In the genomic region with DNA sequence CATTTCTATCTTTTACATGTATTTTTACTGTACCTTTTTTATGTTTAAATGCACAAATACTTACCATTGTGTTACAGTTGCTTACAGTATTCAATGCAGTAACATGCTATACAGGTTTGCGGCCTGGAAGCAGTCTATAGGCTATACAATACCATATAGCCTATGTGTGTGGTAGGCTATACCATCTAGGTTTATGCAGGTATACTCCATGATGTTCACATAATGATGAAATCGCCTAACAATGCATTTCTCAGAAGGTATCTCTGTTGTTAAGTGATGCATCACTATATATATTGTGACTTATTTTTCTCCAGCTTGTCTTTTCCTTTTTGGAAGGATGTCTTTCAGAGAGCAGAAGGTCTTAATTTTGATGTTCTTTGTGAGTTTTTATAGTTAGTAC, we compare ENCODE assay signal across 25 cellular contexts.
"Had no signal": no experiment of that assay in that cellular context is flagged by ENCODE, and none has a peak within 500 bp of the region (broad histone marks: within the 10 kb centered on the region; RNA-seq: fewer than 3 reads in every experiment).

No MANE protein-coding gene starts in this region.

- H3K4me1 ChIP-seq: colonic mucosa, foreskin keratinocyte had no signal

- H3K36me3 ChIP-seq: colonic mucosa, esophagus muscularis mucosa, esophagus squamous epithelium, gastrocnemius medialis, gastroesophageal sphincter, heart left ventricle had no signal

- H3K27me3 Mint-ChIP-seq: dendritic cell treated with granulocyte-macrophage colony-stimulating factor and Interleukin-4, amounts not matched to agents 40 ng/mL and 50 ng/mL, for 4 days; effector memory CD8-positive, alpha-beta T cell had no signal

- H3K4me3 Mint-ChIP-seq: dendritic cell treated with granulocyte-macrophage colony-stimulating factor and Interleukin-4, amounts not matched to agents 40 ng/mL and 50 ng/mL, for 4 days; effector memory CD8-positive, alpha-beta T cell; endodermal cell had no signal

- H3K9me3 ChIP-seq: colonic mucosa, esophagus squamous epithelium, gastrocnemius medialis, gastroesophageal sphincter had no signal

- FAIRE-seq: endothelial cell of umbilical vein had no signal

- DNase-seq: colonic mucosa; cortex of kidney; dermis blood vessel endothelial cell; dorsolateral prefrontal cortex; effector CD4-positive, alpha-beta T cell; effector CD8-positive, alpha-beta T cell; effector memory CD4-positive, alpha-beta T cell; effector memory CD8-positive, alpha-beta T cell; endodermal cell; erythroblast; esophagus squamous epithelium; foreskin fibroblast; foreskin keratinocyte; foreskin melanocyte; gastrocnemius medialis; glutamatergic neuron; head of caudate nucleus; heart left ventricle had no signal

- H3K27me3 ChIP-seq: colonic mucosa, dorsolateral prefrontal cortex, esophagus muscularis mucosa, esophagus squamous epithelium, foreskin keratinocyte, gastrocnemius medialis, gastroesophageal sphincter, heart left ventricle had no signal

- ATAC-seq: effector memory CD8-positive, alpha-beta T cell; esophagus mucosa; foreskin keratinocyte; gastrocnemius medialis; gastroesophageal sphincter; heart left ventricle had no signal

- H3K9me3 Mint-ChIP-seq: effector memory CD8-positive, alpha-beta T cell had no signal

- H3K27ac Mint-ChIP-seq: dendritic cell treated with granulocyte-macrophage colony-stimulating factor and Interleukin-4, amounts not matched to agents 40 ng/mL and 50 ng/mL, for 4 days; effector memory CD8-positive, alpha-beta T cell; endodermal cell had no signal

- H3K27ac ChIP-seq: colonic mucosa, coronary artery, dorsolateral prefrontal cortex, epithelial cell of prostate, esophagus muscularis mucosa, esophagus squamous epithelium, foreskin keratinocyte, gastrocnemius medialis, gastroesophageal sphincter, heart left ventricle had no signal

- H3K4me3 ChIP-seq: colonic mucosa, coronary artery, dorsolateral prefrontal cortex, esophagus muscularis mucosa, esophagus squamous epithelium, gastrocnemius medialis, gastroesophageal sphincter, heart left ventricle had no signal
